Comparison of ENCODE assay signal across 8 cellular contexts in the genomic region with DNA sequence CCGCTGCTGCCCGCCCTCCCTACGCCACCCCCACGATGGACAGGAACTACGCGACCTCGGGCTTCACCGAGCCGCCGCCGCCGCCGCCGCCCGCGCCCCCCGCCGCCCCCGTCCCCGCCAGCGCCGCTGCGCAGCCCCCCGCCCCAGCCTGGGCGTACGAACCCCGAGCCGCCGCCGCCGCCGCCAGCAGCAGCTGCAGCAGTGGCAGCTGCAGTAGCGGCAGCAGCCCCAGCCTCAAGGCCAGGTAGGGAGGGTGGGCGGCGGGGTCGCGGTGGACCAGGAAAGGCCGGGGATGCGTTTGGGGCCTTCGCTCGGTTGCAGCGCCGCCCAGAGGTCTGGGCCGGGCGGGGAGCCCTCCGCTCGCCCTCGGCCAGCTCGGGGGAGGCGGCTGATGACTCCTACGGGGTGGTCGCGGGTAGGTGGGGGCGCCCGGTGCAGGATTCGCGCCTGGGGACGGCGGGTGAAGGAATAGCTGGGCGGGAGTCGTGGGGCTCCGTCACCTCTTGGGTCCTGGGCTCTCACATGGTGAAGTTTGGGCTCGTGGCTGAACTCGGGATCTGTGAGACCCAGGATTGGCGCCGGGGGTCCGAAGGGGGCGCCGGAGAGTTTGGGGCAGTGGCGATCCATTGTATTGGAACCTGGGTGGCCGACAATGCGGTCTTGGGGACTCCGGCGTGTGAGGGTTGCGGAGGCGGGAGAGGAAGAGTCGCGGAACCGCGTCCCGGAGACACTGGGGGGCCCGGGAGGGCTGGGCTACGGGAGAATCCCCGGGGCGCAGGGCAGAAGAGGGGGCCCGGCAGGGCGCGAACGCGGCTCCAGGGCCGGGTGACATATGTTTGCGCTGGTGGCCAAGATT. TPM values are rescaled to one million over a fixed set of nuclear protein-coding genes. Genes with fewer than 3 reads are reported as not detected.
DNase-seq lines count a peak whose midpoint lies in the region; ATAC-seq and TF ChIP-seq lines count a peak whose summit lies in the region.

No MANE protein-coding gene starts in this region.

- H3K4me2 ChIP-seq in OCI-LY7 (ENCODE audit: low read length): peak overlapping the region; percentile 100

- TF ChIP-seq CTCF in OCI-LY7 (conservative IDR thresholded peaks at IDR 0.05; ENCODE audit: low read length) (peak; percentile 80), foreskin fibroblast (IDR thresholded peaks at IDR 0.05; ENCODE audit: low read depth, low read length) (no peak), thoracic aorta (IDR thresholded peaks at IDR 0.05) (peak; percentile 31)

- peak; percentile 33 for TF ChIP-seq POLR2A in GM18526 (IDR thresholded peaks at IDR 0.05; ENCODE audit: extremely low read depth, insufficient read length)

- peaks cover 47% of the 10 kb centered on the region for H3K79me2 ChIP-seq in OCI-LY7 (ENCODE audit: insufficient read depth, low read depth, low read length)

- peak; percentile 78 for DNase-seq in AG20443 (ENCODE audit: low spot score)
- DNase-seq in OCI-LY7 (ENCODE audit: low spot score): peak; percentile 80
- DNase-seq in activated gamma-delta T cell (lab: John Stamatoyannopoulos, UW): peak; percentile 54
- DNase-seq in foreskin fibroblast: peak; percentile 26 to 72
- DNase-seq in thoracic aorta (ENCODE audit: low spot score): no peak

- H3K27ac ChIP-seq in OCI-LY7 (ENCODE audit: low read depth, low read length, poor library complexity, severe bottlenecking) (peak overlapping the region; percentile 82), thoracic aorta (peak overlapping the region; percentile 70 to 75)

- H3K27me3 ChIP-seq in neuron (ENCODE audit: insufficient read depth, low read length) (no peaks in the 10 kb centered on the region), thoracic aorta (replicated peaks; ENCODE audit: insufficient read depth) (no peaks in the 10 kb centered on the region)

- H3K9me2 ChIP-seq in OCI-LY7 (ENCODE audit: insufficient read depth, low read length): no peaks in the 10 kb centered on the region

- POLR2A ChIA-PET in OCI-LY7 (lab: Charles Lee): interaction anchor here (0.5 to 2.3 kb wide), 11 partner anchors 13 to 1547 kb away, joined by 3 to 12 read pairs (median 3); partner anchors contain the start of gene TCP11L1

- H2AFZ ChIP-seq in OCI-LY7 (ENCODE audit: low read length) (peak overlapping the region; percentile 61; the same call in 1 of the 2 replicates), neuron (ENCODE audit: low read depth, low read length) (peak overlapping the region; percentile 89)

- H3K4me1 ChIP-seq in OCI-LY7 (ENCODE audit: insufficient read depth, low read length, poor library complexity, severe bottlenecking): peaks cover 26% of the 10 kb centered on the region
- peaks cover 26% of the 10 kb centered on the region for H3K4me1 ChIP-seq in neuron (ENCODE audit: insufficient read depth, low read length)
- peaks cover 4 to 20% of the 10 kb centered on the region in 2 donors for H3K4me1 ChIP-seq in thoracic aorta (ENCODE audit: control insufficient read depth in 1 of 2, low read depth in 2 of 2)

- no TSS peak for BruUV-seq in OCI-LY7 (replicated peaks; lab: Mats Ljungman, UMichigan)

- CTCF ChIA-PET in OCI-LY7 (lab: Charles Lee; ENCODE audit: unreplicated experiment): interaction anchor here (1.3 kb wide), 1 partner anchor 16 kb away, joined by 3 read pairs; no protein-coding TSS in a partner anchor

- H3K4me3 ChIP-seq in OCI-LY7 (ENCODE audit: low read depth, low read length, poor library complexity, severe bottlenecking): peak overlapping the region; percentile 86
- H3K4me3 ChIP-seq in foreskin fibroblast (ENCODE audit: low read depth in 1 of 2, low read length in 2 of 2): peak overlapping the region; percentile 54 to 90
- peak overlapping the region; percentile 97 for H3K4me3 ChIP-seq in neuron (ENCODE audit: low read length)
- H3K4me3 ChIP-seq in thoracic aorta: peak overlapping the region; percentile 98

- H3K36me3 ChIP-seq in OCI-LY7 (ENCODE audit: insufficient read depth, low read length) (peaks cover 32% of the 10 kb centered on the region), neuron (ENCODE audit: insufficient read depth, low read length) (peaks cover 5% of the 10 kb centered on the region), thoracic aorta (no peaks in the 10 kb centered on the region)

- H4K20me1 ChIP-seq in OCI-LY7 (ENCODE audit: insufficient read depth, low read length): peaks cover 25% of the 10 kb centered on the region

- intact Hi-C loops in OCI-LY7 (cut with micrococcal nuclease; ENCODE audit: unreplicated experiment): loop anchor here (10.0 kb wide), 3 partner anchors 141 to 1161 kb away; partner anchors contain the start of genes CAPRIN1, EIF3M and TCP11L1

- ATAC-seq in HG03097 (IDR thresholded peaks at IDR 0.05; ENCODE audit: low FRiP score, unreplicated experiment) (peak; percentile 33), thoracic aorta (ENCODE audit: insufficient number of reproducible peaks, low FRiP score, low read depth) (peak; percentile 18)

- H3K9me3 ChIP-seq in OCI-LY7 (ENCODE audit: low read length) (no peaks in the 10 kb centered on the region), neuron (ENCODE audit: low read length) (no peaks in the 10 kb centered on the region), thoracic aorta (no peaks in the 10 kb centered on the region)

RNA-seq across cellular contexts. Expression of gene QSER1, which starts 0.7 kb away (rescaled TPM):
- total RNA-seq in OCI-LY7 (2014; rRNA removed; shearing (Covaris generic)): 30.6 and 32.3 TPM in 2 replicates
- total RNA-seq in OCI-LY7 (2022) (46.3 and 52.5 TPM in 2 replicates), thoracic aorta (10 to 100 TPM; 20.3 to 40.0 TPM)
